8 cellular contexts compared by ENCODE assay signal in the genomic region with DNA sequence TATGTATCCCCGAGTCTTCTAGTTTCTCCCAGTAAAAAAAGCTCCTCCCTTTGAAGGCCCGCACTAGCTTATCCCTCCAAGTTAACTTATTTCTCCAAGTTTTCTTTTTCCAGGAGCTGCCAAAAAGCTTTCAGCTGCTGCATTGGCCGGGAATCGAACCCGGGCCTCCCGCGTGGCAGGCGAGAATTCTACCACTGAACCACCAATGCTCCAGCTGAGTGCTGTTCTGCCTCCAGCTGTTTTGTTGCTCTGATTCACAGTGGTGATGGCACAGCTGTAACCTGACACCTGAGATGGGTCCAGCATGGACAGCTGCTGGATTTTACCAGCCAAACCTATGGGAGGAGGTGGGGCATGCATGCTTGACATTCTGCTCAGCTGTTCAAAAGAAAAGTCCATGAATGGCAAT. TPM values are rescaled to one million over a fixed set of nuclear protein-coding genes. Genes with fewer than 3 reads are reported as not detected.
DNase-seq lines count a peak whose midpoint lies in the region; ATAC-seq, FAIRE-seq and TF ChIP-seq lines count a peak whose summit lies in the region.

No MANE protein-coding gene starts in this region.

- TF ChIP-seq POLR2A in GM12891 (IDR thresholded peaks at IDR 0.05; ENCODE audit: low read depth, low read length) = no peak

- H3K4me3 ChIP-seq in fibroblast of villous mesenchyme (ENCODE audit: low read depth, low read length) = no peak overlapping the region
- no peak overlapping the region for H3K4me3 ChIP-seq in naive thymus-derived CD4-positive, alpha-beta T cell (ENCODE audit: low read length)

- 0 out of 2 replicates have a peak overlapping the region, but pooled peaks have one; percentile 26 for H3K27ac ChIP-seq in RWPE1
- H3K27ac ChIP-seq in naive thymus-derived CD4-positive, alpha-beta T cell (ENCODE audit: low read depth, low read length) = no peak overlapping the region

- no peaks in the 10 kb centered on the region for H3K9me3 Mint-ChIP-seq in naive thymus-derived CD4-positive, alpha-beta T cell

- H3K9me3 ChIP-seq in naive thymus-derived CD4-positive, alpha-beta T cell (ENCODE audit: control insufficient read depth in 2 of 3, low read length in 3 of 3) = no peaks in the 10 kb centered on the region

- peak; percentile 85 for DNase-seq in HCEC 1CT
- peak; percentile 94 for DNase-seq in RWPE1 (ENCODE audit: low spot score)
- peak; percentile 93 for DNase-seq in fibroblast of villous mesenchyme (ENCODE audit: low read depth)
- peak; percentile 90 for DNase-seq in sciatic nerve (ENCODE audit: low spot score)
- no peak for DNase-seq in GM12891 (ENCODE audit: insufficient read length, low spot score)
- DNase-seq in HUDEP-2 (lab: John Stamatoyannopoulos, UW; ENCODE audit: unreplicated experiment in 76 of 76) = no peak
- DNase-seq in naive thymus-derived CD4-positive, alpha-beta T cell = no peak

- H3K36me3 Mint-ChIP-seq in naive thymus-derived CD4-positive, alpha-beta T cell = peaks cover 9 to 69% (median 34%) of the 10 kb centered on the region in 5 donors

- CTCF ChIA-PET in RWPE1 (lab: Yijun Ruan, JAX) = interaction anchor here (0.6 to 0.8 kb wide), 2 partner anchors 8 to 64 kb away, joined by 3 read pairs; no protein-coding TSS in a partner anchor
- CTCF ChIA-PET in naive thymus-derived CD4-positive, alpha-beta T cell (lab: Charles Lee) = no interaction called here

- H3K36me3 ChIP-seq in naive thymus-derived CD4-positive, alpha-beta T cell (ENCODE audit: control insufficient read depth in 2 of 3, insufficient read depth in 3 of 3, low read length in 3 of 3) = peaks cover 19 to 79% (median 32%) of the 10 kb centered on the region in 3 experiments

- no peak for TF ChIP-seq CTCF in RWPE1 (conservative IDR thresholded peaks at IDR 0.05; ENCODE audit: low read depth)
- TF ChIP-seq CTCF in fibroblast of villous mesenchyme (IDR thresholded peaks at IDR 0.05; ENCODE audit: insufficient read depth, low read depth, low read length) = no peak

- H3K4me3 Mint-ChIP-seq in naive thymus-derived CD4-positive, alpha-beta T cell = no peak overlapping the region

- H3K27me3 Mint-ChIP-seq in naive thymus-derived CD4-positive, alpha-beta T cell = no peaks in the 10 kb centered on the region

- H3K4me1 Mint-ChIP-seq in naive thymus-derived CD4-positive, alpha-beta T cell = peaks cover 0 to 4% (median 0%) of the 10 kb centered on the region in 7 donors

- H3K4me1 ChIP-seq in naive thymus-derived CD4-positive, alpha-beta T cell (ENCODE audit: control insufficient read depth in 2 of 2, insufficient read depth in 2 of 2, low read length in 2 of 2) = no peaks in the 10 kb centered on the region

- ATAC-seq in sciatic nerve = peak; percentile 94
- no peak for ATAC-seq in GM21360 (IDR thresholded peaks at IDR 0.05; ENCODE audit: unreplicated experiment)
- no peak for ATAC-seq in naive thymus-derived CD4-positive, alpha-beta T cell

- FAIRE-seq in GM12891 (lab: Jason Lieb, UNC) = no peak

- no peaks in the 10 kb centered on the region for H3K27me3 ChIP-seq in naive thymus-derived CD4-positive, alpha-beta T cell (ENCODE audit: control insufficient read depth in 2 of 2, insufficient read depth in 2 of 2, low read length in 2 of 2)

- intact Hi-C loops in sciatic nerve (cut with DNase I) = no loop called here
- intact Hi-C loops in naive thymus-derived CD4-positive, alpha-beta T cell (cut with micrococcal nuclease) = no loop called here

- H3K27ac Mint-ChIP-seq in naive thymus-derived CD4-positive, alpha-beta T cell = no peak overlapping the region

- POLR2A ChIA-PET in RWPE1 (lab: Yijun Ruan, JAX; ENCODE audit: low non-redundant PET) = interaction anchor here (0.5 to 0.7 kb wide), 2 partner anchors 83 to 294 kb away, joined by 3 to 5 read pairs; no protein-coding TSS in a partner anchor
- POLR2A ChIA-PET in naive thymus-derived CD4-positive, alpha-beta T cell (lab: Charles Lee) = no interaction called here

TF ChIP-seq in GM12891, 5 proteins besides CTCF, POLR2A, EP300 and RAD21:
- no peak for TF ChIP-seq POLR2AphosphoS5 (IDR thresholded peaks at IDR 0.05; ENCODE audit: low read depth, low read length)
- TF ChIP-seq TAF1 (IDR thresholded peaks at IDR 0.05; ENCODE audit: low read depth, low read length) = no peak
- no peak for TF ChIP-seq SPI1 (IDR thresholded peaks at IDR 0.05; ENCODE audit: low read depth, low read length)
- TF ChIP-seq PAX5 (IDR thresholded peaks at IDR 0.05; ENCODE audit: insufficient read depth, low read length, severe bottlenecking) = no peak
- TF ChIP-seq POU2F2 (IDR thresholded peaks at IDR 0.05; ENCODE audit: low read depth, low read length) = no peak

RNA-seq across cellular contexts. Expression of a gene that starts 22.1 kb away (rescaled TPM):
- 37.1 and 55.4 TPM in 2 replicates for total RNA-seq in fibroblast of villous mesenchyme
- 26.2 TPM for total RNA-seq in sciatic nerve
- polyA plus RNA-seq in GM12891 (2012; ENCODE audit: low read depth, missing spikeins) = 18.0 TPM
- 10 to 100 TPM; 36.7 to 47.1 (median 45.9) TPM for total RNA-seq in naive thymus-derived CD4-positive, alpha-beta T cell
- polyA plus RNA-seq in naive thymus-derived CD4-positive, alpha-beta T cell = 10 to 100 TPM; 29.2 to 61.2 TPM

Comparison
In these comparisons a context has a peak if more than half of its experiments do, and no peak if none do; other contexts are left out.
1. DNase-seq: peak in HCEC 1CT (single experiment), RWPE1 (single experiment), fibroblast of villous mesenchyme (single experiment) and sciatic nerve (single experiment); none in GM12891 (single experiment), HUDEP-2 (0 of 76) and naive thymus-derived CD4-positive, alpha-beta T cell (0 of 9).